Comparison of ENCODE assay signal across 8 cellular contexts in genomic region chr10:102064503-102064867, GRCh38. TPM values are rescaled to one million over a fixed set of nuclear protein-coding genes. Genes with fewer than 3 reads are reported as not detected.
DNase-seq lines count a peak whose midpoint lies in the region; ATAC-seq, FAIRE-seq and TF ChIP-seq lines count a peak whose summit lies in the region.

No MANE protein-coding gene starts in this region.

- POLR2A ChIA-PET in CD8-positive, alpha-beta T cell (lab: Charles Lee), result interaction anchor here (1.2 kb wide), 1 partner anchor 9 kb away, joined by 3 read pairs; the partner anchor contains the start of gene ARMH3
- POLR2A ChIA-PET in H1 (lab: Charles Lee; ENCODE audit: partially characterized antibody), result no interaction called here

- peak overlapping the region; percentile 93 for H3K27ac Mint-ChIP-seq in CD8-positive, alpha-beta T cell

- peaks cover 2% of the 10 kb centered on the region; the same call in 1 of the 2 replicates for H3K79me1 ChIP-seq in H1 (ENCODE audit: low read depth, low read length)

- H3K4me3 ChIP-seq in CD8-positive, alpha-beta T cell (ENCODE audit: low read depth, low read length), result peak overlapping the region; percentile 97
- H3K4me3 ChIP-seq in OCI-LY1 (ENCODE audit: low read depth, low read length, poor library complexity, severe bottlenecking) (peak overlapping the region; percentile 78), H1 (ENCODE audit: extremely low read depth in 1 of 4, insufficient read depth in 2 of 4, low read depth in 3 of 4, low read length in 4 of 4) (peak overlapping the region; percentile 71 to 86 (median 77); a peak in 5 of 8 replicates), pancreas (peak overlapping the region in 2 of 4 donors; percentile 96 to 99)

- no peak overlapping the region for H2AK5ac ChIP-seq in H1 (ENCODE audit: low read depth, low read length)

- H2BK120ac ChIP-seq in H1 (replicated peaks; ENCODE audit: low read depth, low read length), result no peak overlapping the region

- CTCF ChIA-PET in CD8-positive, alpha-beta T cell (lab: Charles Lee), result interaction anchor here (2.2 kb wide), 1 partner anchor 9 kb away, joined by 13 read pairs; no protein-coding TSS in a partner anchor
- CTCF ChIA-PET in H1 (lab: Charles Lee; ENCODE audit: partially characterized antibody), result no interaction called here

- H2AFZ ChIP-seq in OCI-LY1 (ENCODE audit: low read length) (no peak overlapping the region), H1 (ENCODE audit: low read length) (no peak overlapping the region)

- DNase-seq in CD8-positive, alpha-beta T cell, result no peak
- no peak for DNase-seq in H1 (ENCODE audit: low read depth in 1 of 2, low spot score in 2 of 2)
- DNase-seq in pancreas, result no peak
- DNase-seq in stimulated activated naive CD4-positive, alpha-beta T cell (lab: John Stamatoyannopoulos, UW), result no peak
- DNase-seq in RKO (ENCODE audit: low spot score), result no peak
- DNase-seq in NCI-H1417 treated with DMSO at 0.1 percent for 48 hours (lab: John Stamatoyannopoulos, UW), result no peak
- DNase-seq in NCI-H526 (lab: John Stamatoyannopoulos, UW), result no peak

- H4K20me1 ChIP-seq in OCI-LY1 (ENCODE audit: insufficient read depth, low read length), result no peaks in the 10 kb centered on the region
- peaks cover 4 to 11% of the 10 kb centered on the region in 2 experiments for H4K20me1 ChIP-seq in H1 (replicated peaks in 1 of 2; ENCODE audit: control insufficient read depth in 1 of 2, insufficient read depth in 2 of 2, low read length in 2 of 2)

- no peaks in the 10 kb centered on the region for H3K36me3 Mint-ChIP-seq in CD8-positive, alpha-beta T cell

- intact Hi-C loops in CD8-positive, alpha-beta T cell (cut with DNase I, micrococcal nuclease), result loop anchor here (2.0 kb wide), 4 partner anchors 88 to 438 kb away; partner anchors contain the start of genes NOLC1 (in 2 of the 2), ACTR1A (in 1 of the 2), NPM3 (in 1 of the 2) and OGA (in 1 of the 2)
- intact Hi-C loops in pancreas (cut with DNase I), result no loop called here

- H3K23me2 ChIP-seq in H1 (ENCODE audit: low read depth, low read length), result no peaks in the 10 kb centered on the region; the same call in 1 of the 2 replicates

- peak overlapping the region; percentile 68 for H3K4me2 ChIP-seq in OCI-LY1 (ENCODE audit: low read length)
- peak overlapping the region; percentile 51 to 86 for H3K4me2 ChIP-seq in H1 (ENCODE audit: insufficient read depth in 1 of 2, low read depth in 2 of 2, low read length in 2 of 2)

- H3K56ac ChIP-seq in H1 (replicated peaks; ENCODE audit: insufficient read length, low read depth, low read length), result no peak overlapping the region

- H3K27ac ChIP-seq in CD8-positive, alpha-beta T cell (ENCODE audit: low read depth, low read length), result peak overlapping the region; percentile 66
- no peak overlapping the region for H3K27ac ChIP-seq in OCI-LY1 (ENCODE audit: low read depth, low read length, poor library complexity, severe bottlenecking)
- no peak overlapping the region for H3K27ac ChIP-seq in H1 (ENCODE audit: low read depth, low read length)
- H3K27ac ChIP-seq in pancreas, result peak overlapping the region; percentile 90 to 95 (median 90)

- no peaks in the 10 kb centered on the region for H3K9me3 ChIP-seq in CD8-positive, alpha-beta T cell (ENCODE audit: low read length)
- no peaks in the 10 kb centered on the region for H3K9me3 ChIP-seq in OCI-LY1 (ENCODE audit: low read length)
- H3K9me3 ChIP-seq in H1 (ENCODE audit: insufficient read depth in 2 of 2, low read depth in 1 of 2, low read length in 1 of 2), result no peaks in the 10 kb centered on the region
- H3K9me3 ChIP-seq in pancreas, result no peaks in the 10 kb centered on the region

- no peak overlapping the region for H2BK12ac ChIP-seq in H1 (ENCODE audit: low read depth, low read length)

- no peak overlapping the region for H3K4ac ChIP-seq in H1 (replicated peaks; ENCODE audit: insufficient read length, low read depth, low read length)

- H3K27me3 Mint-ChIP-seq in CD8-positive, alpha-beta T cell (ENCODE audit: low read depth), result no peaks in the 10 kb centered on the region

- no peak for TF ChIP-seq EP300 in H1 (IDR thresholded peaks at IDR 0.05; ENCODE audit: borderline replicate concordance in 1 of 2, low read depth in 2 of 2, low read length in 2 of 2)

- no peak overlapping the region for H2BK20ac ChIP-seq in H1 (ENCODE audit: low read length)

- H3K9me2 ChIP-seq in OCI-LY1 (ENCODE audit: low read depth, low read length), result no peaks in the 10 kb centered on the region

- H3K27me3 ChIP-seq in CD8-positive, alpha-beta T cell (ENCODE audit: insufficient read depth, low read length), result no peaks in the 10 kb centered on the region
- H3K27me3 ChIP-seq in OCI-LY1 (ENCODE audit: insufficient read depth, low read length) (no peaks in the 10 kb centered on the region), H1 (replicated peaks in 1 of 4; ENCODE audit: control insufficient read depth in 3 of 4, extremely low read depth in 1 of 4, insufficient read depth in 3 of 4, low read length in 3 of 4) (peaks cover 0 to 3% (median 1%) of the 10 kb centered on the region in 4 experiments; a peak in 1 of 7 replicates), pancreas (no peaks in the 10 kb centered on the region)

- H3F3A ChIP-seq in OCI-LY1 (ENCODE audit: insufficient read depth, low read length), result no peaks in the 10 kb centered on the region

- no peak overlapping the region for H2BK15ac ChIP-seq in H1 (ENCODE audit: low read length)

- TF ChIP-seq RAD21 in H1 (IDR thresholded peaks at IDR 0.05 in 1 of 2, conservative IDR thresholded peaks at IDR 0.05 in 1 of 2; ENCODE audit: low read depth in 2 of 2, low read length in 2 of 2), result no peak

- H4K91ac ChIP-seq in H1 (replicated peaks; ENCODE audit: insufficient read length, low read length), result no peak overlapping the region

- H3K9me3 Mint-ChIP-seq in CD8-positive, alpha-beta T cell, result no peaks in the 10 kb centered on the region

- peaks cover 21% of the 10 kb centered on the region for H3K4me1 ChIP-seq in CD8-positive, alpha-beta T cell (ENCODE audit: insufficient read depth, low read length)
- H3K4me1 ChIP-seq in OCI-LY1 (ENCODE audit: insufficient read depth, low read length, severe bottlenecking) (peaks cover 7% of the 10 kb centered on the region), H1 (replicated peaks in 1 of 4; ENCODE audit: control insufficient read depth in 3 of 4, insufficient read depth in 4 of 4, low read length in 3 of 4) (peaks cover 0 to 5% (median 4%) of the 10 kb centered on the region in 4 experiments; a peak in 5 of 7 replicates), pancreas (peaks cover 7 to 18% (median 9%) of the 10 kb centered on the region in 3 donors)

- H3K4me3 Mint-ChIP-seq in CD8-positive, alpha-beta T cell, result peak overlapping the region; percentile 87

- H4K5ac ChIP-seq in H1 (ENCODE audit: insufficient read length, low read depth, low read length), result no peak overlapping the region

- no peak overlapping the region for H3K23ac ChIP-seq in H1 (ENCODE audit: insufficient read length)

- peaks cover 28% of the 10 kb centered on the region for H3K4me1 Mint-ChIP-seq in CD8-positive, alpha-beta T cell (ENCODE audit: low read depth)

- no peak overlapping the region for H3K18ac ChIP-seq in H1 (ENCODE audit: extremely low read depth, low read length)

- no peak for FAIRE-seq in H1 (lab: Jason Lieb, UNC)
- no peak for FAIRE-seq in pancreas (lab: Jason Lieb, UNC)

- H3K9ac ChIP-seq in OCI-LY1 (ENCODE audit: low read length), result no peak overlapping the region; the same call in 1 of the 2 replicates
- no peak overlapping the region for H3K9ac ChIP-seq in H1 (replicated peaks in 1 of 4; ENCODE audit: extremely low read depth in 1 of 4, low read depth in 3 of 4, low read length in 3 of 4)

- no peak for TF ChIP-seq CTCF in CD8-positive, alpha-beta T cell (IDR thresholded peaks at IDR 0.05)
- no peak for TF ChIP-seq CTCF in OCI-LY1 (IDR thresholded peaks at IDR 0.05; ENCODE audit: low read length)
- TF ChIP-seq CTCF in H1 (IDR thresholded peaks at IDR 0.05; ENCODE audit: control extremely low read depth in 1 of 3, insufficient read depth in 1 of 3, low read depth in 1 of 3, low read length in 3 of 3), result no peak
- no peak for TF ChIP-seq CTCF in pancreas (IDR thresholded peaks at IDR 0.05)

- H2BK5ac ChIP-seq in H1 (ENCODE audit: low read depth, low read length), result no peak overlapping the region; the same call in 1 of the 2 replicates

- H4K8ac ChIP-seq in H1 (ENCODE audit: extremely low read depth, insufficient read depth, low read length), result no peak overlapping the region

- TF ChIP-seq POLR2A in H1 (IDR thresholded peaks at IDR 0.05; ENCODE audit: control extremely low read depth in 1 of 2, low read depth in 2 of 2, low read length in 2 of 2), result no peak

- 95% methylated on average over 2 of the region's 2 CpGs; no CpG with 5 or more reads in 1 of the 2 experiments for WGBS in H1 (ENCODE audit: extremely low coverage in 1 of 2, insufficient coverage in 1 of 2, insufficient read length in 1 of 2, insufficient replicate concordance in 2 of 2, low coverage in 1 of 2, low lambda C conversion rate in 2 of 2, missing lambda C conversion rate in 1 of 2), 2 experiments
- WGBS in pancreas, 2 donors, result 58 to 65% methylated on average over 2 of the region's 2 CpGs

- no peak for ATAC-seq in CD8-positive, alpha-beta T cell
- ATAC-seq in pancreas, result no peak

- no peak overlapping the region for H3K14ac ChIP-seq in H1 (ENCODE audit: insufficient read length)

- H3K36me3 ChIP-seq in CD8-positive, alpha-beta T cell (ENCODE audit: insufficient read depth, low read length), result no peaks in the 10 kb centered on the region
- H3K36me3 ChIP-seq in OCI-LY1 (ENCODE audit: insufficient read depth, low read length), result no peaks in the 10 kb centered on the region
- H3K36me3 ChIP-seq in H1 (ENCODE audit: control insufficient read depth in 2 of 4, insufficient read depth in 4 of 4, low read length in 3 of 4), result no peaks in the 10 kb centered on the region
- H3K36me3 ChIP-seq in pancreas, result no peaks in the 10 kb centered on the region

- H3K79me2 ChIP-seq in OCI-LY1 (ENCODE audit: insufficient read depth, low read length) (no peaks in the 10 kb centered on the region), H1 (ENCODE audit: control insufficient read depth in 1 of 2, insufficient read depth in 2 of 2, low read length in 2 of 2) (no peaks in the 10 kb centered on the region)

RNA-seq across cellular contexts. Expression of gene HPS6, which starts 0.7 kb away (rescaled TPM):
- 10 to 100 TPM; 17.5 to 18.1 TPM for total RNA-seq in CD8-positive, alpha-beta T cell
- total RNA-seq in H1 (2021; fragmentation: NEBNext Ultra II Directional; extraction: Animal tissue kit (Norgen Biotek cat#: 25700)), result 16.2 and 17.7 TPM in 2 replicates
- polyA plus RNA-seq in H1 (2011; rRNA removed) (10.2 and 12.3 TPM in 2 replicates), pancreas (1 to 10 TPM; 5.2 to 6.8 TPM)
- 8.5 TPM for polyA plus RNA-seq in H1 (2011; cell fraction: cytosol; rRNA removed)
- polyA plus RNA-seq in H1 (2011; cell fraction: nucleus; rRNA removed), result 9.5 TPM
- 7.7 to 13.0 TPM (median 11.5 TPM) in 4 replicates for polyA plus RNA-seq in H1 (2012, experiment 1 of 2)
- polyA plus RNA-seq in H1 (2012, experiment 2 of 2), result 14.0 TPM
- polyA plus RNA-seq in H1 (2013, experiment 1 of 2), result 8.3 TPM
- 8.2 TPM for polyA plus RNA-seq in H1 (2013, experiment 2 of 2)
- 8.9 and 10.7 TPM in 2 replicates for polyA minus RNA-seq in H1 (2011; rRNA and poly(A)+ RNA removed)
- polyA minus RNA-seq in H1 (2011; cell fraction: cytosol; rRNA and poly(A)+ RNA removed), result 10.3 TPM
- polyA minus RNA-seq in H1 (2011; cell fraction: nucleus; rRNA and poly(A)+ RNA removed), result 7.0 TPM
- 10 to 100 TPM in 2 of 6 donors, 1 to 10 TPM in 4; 6.2 to 11.6 (median 8.6) TPM for total RNA-seq in pancreas

RNA-seq across cellular contexts. Expression of gene ARMH3, which starts 8.5 kb away (rescaled TPM):
- 10 to 100 TPM; 18.6 to 20.6 TPM for total RNA-seq in CD8-positive, alpha-beta T cell
- 16.1 and 18.3 TPM in 2 replicates for total RNA-seq in H1 (2021; fragmentation: NEBNext Ultra II Directional; extraction: Animal tissue kit (Norgen Biotek cat#: 25700))
- polyA plus RNA-seq in H1 (2011; rRNA removed), result 10.6 and 11.6 TPM in 2 replicates
- 13.3 TPM for polyA plus RNA-seq in H1 (2011; cell fraction: cytosol; rRNA removed)
- polyA plus RNA-seq in H1 (2011; cell fraction: nucleus; rRNA removed), result 12.0 TPM
- 14.2 to 17.2 TPM (median 14.8 TPM) in 4 replicates for polyA plus RNA-seq in H1 (2012, experiment 1 of 2)
- polyA plus RNA-seq in H1 (2012, experiment 2 of 2), result 5.2 TPM
- polyA plus RNA-seq in H1 (2013, experiment 1 of 2), result 8.1 TPM
- 7.0 TPM for polyA plus RNA-seq in H1 (2013, experiment 2 of 2)
- 19.0 and 24.4 TPM in 2 replicates for polyA minus RNA-seq in H1 (2011; rRNA and poly(A)+ RNA removed)
- polyA minus RNA-seq in H1 (2011; cell fraction: cytosol; rRNA and poly(A)+ RNA removed), result 12.8 TPM
- polyA minus RNA-seq in H1 (2011; cell fraction: nucleus; rRNA and poly(A)+ RNA removed), result 18.9 TPM
- 10 to 100 TPM in 5 of 6 donors, 1 to 10 TPM in 1; 7.8 to 15.8 (median 10.7) TPM for total RNA-seq in pancreas
- 10 to 100 TPM in 1 of 2 donors, 1 to 10 TPM in 1; 7.5 to 11.5 TPM for polyA plus RNA-seq in pancreas

RNA-seq across cellular contexts. Expression of gene LDB1, which starts 55.7 kb away (rescaled TPM):
- total RNA-seq in CD8-positive, alpha-beta T cell, result 100 to 1,000 TPM; 113 to 124 TPM
- total RNA-seq in H1 (2021; fragmentation: NEBNext Ultra II Directional; extraction: Animal tissue kit (Norgen Biotek cat#: 25700)), result 88.4 and 88.8 TPM in 2 replicates
- 138 and 170 TPM in 2 replicates for polyA plus RNA-seq in H1 (2011; rRNA removed)
- 134 TPM for polyA plus RNA-seq in H1 (2011; cell fraction: cytosol; rRNA removed)
- polyA plus RNA-seq in H1 (2011; cell fraction: nucleus; rRNA removed), result 345 TPM
- polyA plus RNA-seq in H1 (2012, experiment 1 of 2), result 91.5 to 105 TPM (median 97.6 TPM) in 4 replicates
- polyA plus RNA-seq in H1 (2012, experiment 2 of 2), result 61.4 TPM
- 72.4 TPM for polyA plus RNA-seq in H1 (2013, experiment 1 of 2)
- 63.4 TPM for polyA plus RNA-seq in H1 (2013, experiment 2 of 2)
- polyA minus RNA-seq in H1 (2011; rRNA and poly(A)+ RNA removed), result 136 and 173 TPM in 2 replicates
- polyA minus RNA-seq in H1 (2011; cell fraction: cytosol; rRNA and poly(A)+ RNA removed), result 72.1 TPM
- 91.2 TPM for polyA minus RNA-seq in H1 (2011; cell fraction: nucleus; rRNA and poly(A)+ RNA removed)
- total RNA-seq in pancreas, result 10 to 100 TPM; 12.5 to 32.1 (median 16.5) TPM
- polyA plus RNA-seq in pancreas, result 10 to 100 TPM; 20.1 to 26.2 TPM

Comparison
In these comparisons a context has a peak if more than half of its experiments do, and no peak if none do; other contexts are left out.
1. H3K27ac ChIP-seq: peak in CD8-positive, alpha-beta T cell (single experiment) and pancreas (4 of 4); none in OCI-LY1 (single experiment) and H1 (single experiment).
2. intact Hi-C loops: an anchor here in CD8-positive, alpha-beta T cell (2.0 kb wide); none called in pancreas.